In the genomic region with DNA sequence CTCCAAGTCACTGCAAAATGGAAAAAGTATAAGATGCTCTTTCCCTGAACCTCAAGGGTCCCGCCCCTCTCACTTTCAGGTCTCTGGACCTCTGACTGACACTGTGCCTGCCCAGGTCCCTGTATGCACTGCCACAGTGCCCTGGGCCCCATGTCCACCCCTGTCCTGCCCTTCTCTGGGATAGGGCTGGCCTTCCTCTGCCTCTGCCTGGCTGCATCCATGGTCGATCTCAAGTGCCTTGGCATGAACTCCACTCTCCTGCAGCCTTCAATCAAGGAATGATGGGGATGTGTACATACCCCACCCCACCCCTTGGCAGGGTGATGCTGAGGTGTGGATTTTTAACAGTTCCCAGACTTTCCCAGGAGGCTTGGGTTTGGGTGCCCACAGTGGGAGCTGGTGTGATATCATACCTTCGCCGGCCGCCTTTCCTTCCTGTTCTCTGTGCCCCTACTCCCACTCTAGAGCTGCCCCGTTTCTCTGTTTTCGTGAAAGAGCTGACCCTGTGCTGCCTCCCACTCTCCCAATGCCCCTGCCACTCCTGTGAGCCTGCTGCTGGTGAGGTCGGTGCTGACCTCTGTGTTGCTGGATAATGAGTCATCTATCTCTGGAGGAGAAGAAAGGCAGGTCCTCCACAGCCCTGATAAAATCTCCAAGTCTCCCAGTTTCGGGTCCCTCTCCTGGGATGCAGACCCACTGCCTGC, we compare ENCODE assay signal across 11 cellular contexts. TPM values are rescaled to one million over a fixed set of nuclear protein-coding genes. Genes with fewer than 3 reads are reported as not detected.
A peak's percentile ranks its signal among the peaks of the same experiment; 100 is the strongest.
DNase-seq lines count a peak whose midpoint lies in the region; ATAC-seq and TF ChIP-seq lines count a peak whose summit lies in the region.
"Had no signal": no experiment of that assay in that cellular context is flagged by ENCODE, and none has a peak within 500 bp of the region (broad histone marks: within the 10 kb centered on the region; RNA-seq: fewer than 3 reads in every experiment).

No MANE protein-coding gene starts in this region.

- TF ChIP-seq CTCF in brain (conservative IDR thresholded peaks at IDR 0.05) (no peak), mesothelial cell of epicardium (IDR thresholded peaks at IDR 0.05; ENCODE audit: unreplicated experiment) (no peak), upper lobe of left lung (IDR thresholded peaks at IDR 0.05) (no peak)

- no peaks in the 10 kb centered on the region for H3K9me3 ChIP-seq in CD4-positive, CD25-positive, alpha-beta regulatory T cell (ENCODE audit: control insufficient read depth in 2 of 2, low read length in 2 of 2)
- no peaks in the 10 kb centered on the region for H3K9me3 ChIP-seq in upper lobe of left lung

- no peak for DNase-seq in CD4-positive, CD25-positive, alpha-beta regulatory T cell
- DNase-seq in HT1080 (ENCODE audit: low read depth) (peak; percentile 49), mesothelial cell of epicardium (ENCODE audit: low spot score in 2 of 2, unreplicated experiment in 2 of 2) (no peak), upper lobe of left lung (no peak), globus pallidus (ENCODE audit: low spot score) (no peak)
- no peak for DNase-seq in stimulated activated CD4-positive, alpha-beta T cell treated with anti-CD3 and anti-CD28 coated beads, Interleukin-2, amount 100 ng/mL, for 24 hours
- DNase-seq: activated CD4-positive, CD25-positive, alpha-beta regulatory T cell treated with anti-CD3 and anti-CD28 coated beads, Interleukin-2, amount 50 U/mL, for 72 hours; DMS79; NCI-H1417 treated with DMSO at 0.1 percent for 48 hours had no signal

- H3K27me3 ChIP-seq in CD4-positive, CD25-positive, alpha-beta regulatory T cell (ENCODE audit: control insufficient read depth, insufficient read depth, low read length): no peaks in the 10 kb centered on the region
- H3K27me3 ChIP-seq in upper lobe of left lung: no peaks in the 10 kb centered on the region

- no peak overlapping the region for H3K4me3 ChIP-seq in CD4-positive, CD25-positive, alpha-beta regulatory T cell (ENCODE audit: low read depth, low read length)
- no peak overlapping the region for H3K4me3 ChIP-seq in upper lobe of left lung

- no peak for TF ChIP-seq POLR2A in upper lobe of left lung (IDR thresholded peaks at IDR 0.05)

- H3K27ac Mint-ChIP-seq in CD4-positive, CD25-positive, alpha-beta regulatory T cell: peak overlapping the region in 2 of 3 donors; percentile 74 to 76
- H3K27ac Mint-ChIP-seq in brain (peak overlapping the region in 3 of 5 experiments; percentile 1 to 60 (median 57)), mesothelial cell of epicardium (no peak overlapping the region)

- H3K27ac ChIP-seq in CD4-positive, CD25-positive, alpha-beta regulatory T cell (ENCODE audit: insufficient read depth, low read length, poor library complexity, severe bottlenecking): no peak overlapping the region
- peak overlapping the region in 1 of 4 donors; percentile 21 for H3K27ac ChIP-seq in upper lobe of left lung

- ATAC-seq in CD4-positive, CD25-positive, alpha-beta regulatory T cell (ENCODE audit: low read depth in 2 of 2): no peak
- ATAC-seq in HG03354 (IDR thresholded peaks at IDR 0.05; ENCODE audit: poor library complexity, severe bottlenecking, unreplicated experiment): no peak
- ATAC-seq in upper lobe of left lung (ENCODE audit: low FRiP score in 2 of 2): no peak

- no peaks in the 10 kb centered on the region for H3K36me3 ChIP-seq in CD4-positive, CD25-positive, alpha-beta regulatory T cell (ENCODE audit: control insufficient read depth, insufficient read depth, low read length)
- H3K36me3 ChIP-seq in upper lobe of left lung: peaks cover 0 to 14% (median 0%) of the 10 kb centered on the region in 4 donors

- H3K4me1 ChIP-seq in CD4-positive, CD25-positive, alpha-beta regulatory T cell (ENCODE audit: control insufficient read depth, insufficient read depth, low read length, poor library complexity, severe bottlenecking): peaks cover 60% of the 10 kb centered on the region
- H3K4me1 ChIP-seq in upper lobe of left lung: peaks cover 26 to 48% (median 34%) of the 10 kb centered on the region in 4 donors

- H3K27me3 Mint-ChIP-seq in CD4-positive, CD25-positive, alpha-beta regulatory T cell: no peaks in the 10 kb centered on the region
- H3K27me3 Mint-ChIP-seq in brain (peaks cover 3% of the 10 kb centered on the region), mesothelial cell of epicardium (ENCODE audit: low read depth) (no peaks in the 10 kb centered on the region)

- peaks cover 0 to 2% (median 0%) of the 10 kb centered on the region in 7 donors for H3K9me3 Mint-ChIP-seq in CD4-positive, CD25-positive, alpha-beta regulatory T cell
- H3K9me3 Mint-ChIP-seq in brain (peaks cover 0 to 3% (median 0%) of the 10 kb centered on the region in 5 experiments), mesothelial cell of epicardium (no peaks in the 10 kb centered on the region)

- peak overlapping the region; percentile 59 to 92 (median 92) for H3K4me3 Mint-ChIP-seq in CD4-positive, CD25-positive, alpha-beta regulatory T cell
- H3K4me3 Mint-ChIP-seq in brain (peak overlapping the region in 3 of 5 experiments; percentile 56 to 89 (median 87)), mesothelial cell of epicardium (peak overlapping the region; percentile 36)

- peaks cover 21% of the 10 kb centered on the region for H3K36me3 Mint-ChIP-seq in CD4-positive, CD25-positive, alpha-beta regulatory T cell
- peaks cover 16% of the 10 kb centered on the region for H3K36me3 Mint-ChIP-seq in brain
- peaks cover 14% of the 10 kb centered on the region for H3K36me3 Mint-ChIP-seq in mesothelial cell of epicardium

- TF ChIP-seq EP300 in upper lobe of left lung (IDR thresholded peaks at IDR 0.05): no peak

- 82 to 89% methylated on average over 9 of the region's 9 CpGs for WGBS in upper lobe of left lung, 2 donors

- peaks cover 19 to 90% (median 63%) of the 10 kb centered on the region in 4 donors for H3K4me1 Mint-ChIP-seq in CD4-positive, CD25-positive, alpha-beta regulatory T cell
- peaks cover 32% of the 10 kb centered on the region for H3K4me1 Mint-ChIP-seq in brain
- peaks cover 22% of the 10 kb centered on the region for H3K4me1 Mint-ChIP-seq in mesothelial cell of epicardium

RNA-seq across cellular contexts. Expression of a gene that starts 18.9 kb away (rescaled TPM):
- 61.3 TPM for total RNA-seq in CD4-positive, CD25-positive, alpha-beta regulatory T cell
- polyA plus RNA-seq in CD4-positive, CD25-positive, alpha-beta regulatory T cell: 10 to 100 TPM; 42.2 to 58.3 (median 49.1) TPM
- 13.5 and 20.3 TPM in 2 replicates for total RNA-seq in HT1080 (2014; rRNA removed; shearing (Covaris generic))
- polyA plus RNA-seq in HT1080 (2015; cell fraction: cytosol; rRNA removed): 29.9 and 33.0 TPM in 2 replicates
- polyA plus RNA-seq in HT1080 (2015; cell fraction: nucleus; rRNA removed): 38.4 and 43.8 TPM in 2 replicates
- 55.9 TPM for polyA plus RNA-seq in brain (ENCODE audit: insufficient read depth, low read depth, low replicate concordance)
- 20.1 to 23.2 TPM (median 21.3 TPM) in 3 replicates for total RNA-seq in mesothelial cell of epicardium
- 100 to 1,000 TPM in 2 of 6 donors, 10 to 100 TPM in 4; 59.0 to 156 (median 89.4) TPM for total RNA-seq in upper lobe of left lung

RNA-seq across cellular contexts. Expression of a gene that starts 32.0 kb away (rescaled TPM):
- 72.4 TPM for total RNA-seq in CD4-positive, CD25-positive, alpha-beta regulatory T cell
- polyA plus RNA-seq in CD4-positive, CD25-positive, alpha-beta regulatory T cell: 100 to 1,000 TPM in 1 of 4 donors, 10 to 100 TPM in 3; 72.9 to 111 (median 77.8) TPM
- 213 and 223 TPM in 2 replicates for total RNA-seq in HT1080 (2014; rRNA removed; shearing (Covaris generic))
- polyA plus RNA-seq in HT1080 (2015; cell fraction: cytosol; rRNA removed): 171 and 185 TPM in 2 replicates
- 155 and 170 TPM in 2 replicates for polyA plus RNA-seq in HT1080 (2015; cell fraction: nucleus; rRNA removed)
- 63.0 TPM for polyA plus RNA-seq in brain (ENCODE audit: insufficient read depth, low read depth, low replicate concordance)
- total RNA-seq in mesothelial cell of epicardium (41.7 to 46.9 TPM (median 46.9 TPM) in 3 replicates), upper lobe of left lung (100 to 1,000 TPM in 2 of 6 donors, 10 to 100 TPM in 4; 45.6 to 118 (median 63.0) TPM)

Comparison
In these comparisons a context has a peak if more than half of its experiments do, and no peak if none do; other contexts are left out.
1. H3K4me3 Mint-ChIP-seq: peak in every context shown above with its lines; median percentile 92 in CD4-positive, CD25-positive, alpha-beta regulatory T cell; 87 in brain; 36 in mesothelial cell of epicardium.